Comparison of ENCODE assay signal across 1 cellular context in genomic region chr1:243850368-243851128, GRCh38.
TF ChIP-seq lines count a peak whose summit lies in the region.

No MANE protein-coding gene starts in this region.

TF ChIP-seq in GM12878, 131 proteins besides CTCF, POLR2A, EP300 and RAD21 (continued from another document):
- TF ChIP-seq NKRF (conservative IDR thresholded peaks at IDR 0.05) (peak; percentile 52; the same call in 1 of the 2 replicates), TAF1 (IDR thresholded peaks at IDR 0.05; ENCODE audit: borderline replicate concordance, low read depth, low read length) (0 out of 2 replicates have a peak, but pooled peaks have one; percentile 1), BACH1 (IDR thresholded peaks at IDR 0.05; ENCODE audit: borderline replicate concordance) (peak; percentile 32; the same call in 1 of the 2 replicates), ZNF207 (IDR thresholded peaks at IDR 0.05; ENCODE audit: borderline replicate concordance) (0 out of 2 replicates have a peak, but pooled peaks have one; percentile 18), YY1 (IDR thresholded peaks at IDR 0.05; ENCODE audit: low read depth, low read length) (0 out of 2 replicates have a peak, but pooled peaks have one; percentile 14), BCL11A (IDR thresholded peaks at IDR 0.05; ENCODE audit: low read depth, low read length) (0 out of 2 replicates have a peak, but pooled peaks have one; percentile 9), MAX (IDR thresholded peaks at IDR 0.05; ENCODE audit: low read depth, low read length) (peak; percentile 55), MTA2 (IDR thresholded peaks at IDR 0.05; ENCODE audit: low read depth) (no peak), HDAC2 (IDR thresholded peaks at IDR 0.05) (no peak), CREB1 (IDR thresholded peaks at IDR 0.05; ENCODE audit: low read depth) (peak; percentile 56; the same call in 1 of the 2 replicates), E2F8 (IDR thresholded peaks at IDR 0.05; ENCODE audit: low read depth, partially characterized antibody) (no peak), IKZF1 (conservative IDR thresholded peaks at IDR 0.05) (peak; percentile 69), GATAD2B (conservative IDR thresholded peaks at IDR 0.05; ENCODE audit: low read depth) (peak; percentile 67; the same call in 1 of the 2 replicates), CHD2 (IDR thresholded peaks at IDR 0.05; ENCODE audit: borderline replicate concordance, low read depth, low read length) (peak; percentile 84), RB1 (IDR thresholded peaks at IDR 0.05; ENCODE audit: borderline replicate concordance) (0 out of 2 replicates have a peak, but pooled peaks have one; percentile 39), BHLHE40 (IDR thresholded peaks at IDR 0.05; ENCODE audit: borderline replicate concordance in 1 of 2, low read depth in 2 of 2, low read length in 1 of 2) (0 out of 4 replicates have a peak, but pooled peaks of 1 of the 2 experiments have one; percentile 24), NR2F1 (conservative IDR thresholded peaks at IDR 0.05) (no peak), RCOR1 (conservative IDR thresholded peaks at IDR 0.05; ENCODE audit: low read depth, low read length) (0 out of 2 replicates have a peak, but pooled peaks have one; percentile 24), NBN (IDR thresholded peaks at IDR 0.05) (no peak), DPF2 (IDR thresholded peaks at IDR 0.05) (peak; percentile 45; the same call in 1 of the 2 replicates), EGR1 (IDR thresholded peaks at IDR 0.05; ENCODE audit: borderline replicate concordance in 1 of 2, low read depth in 2 of 2, low read length in 2 of 2) (peak in 1 of 2 experiments; percentile 47; a peak in 1 of 3 replicates)
